20 cellular contexts compared by ENCODE assay signal in the genomic region with DNA sequence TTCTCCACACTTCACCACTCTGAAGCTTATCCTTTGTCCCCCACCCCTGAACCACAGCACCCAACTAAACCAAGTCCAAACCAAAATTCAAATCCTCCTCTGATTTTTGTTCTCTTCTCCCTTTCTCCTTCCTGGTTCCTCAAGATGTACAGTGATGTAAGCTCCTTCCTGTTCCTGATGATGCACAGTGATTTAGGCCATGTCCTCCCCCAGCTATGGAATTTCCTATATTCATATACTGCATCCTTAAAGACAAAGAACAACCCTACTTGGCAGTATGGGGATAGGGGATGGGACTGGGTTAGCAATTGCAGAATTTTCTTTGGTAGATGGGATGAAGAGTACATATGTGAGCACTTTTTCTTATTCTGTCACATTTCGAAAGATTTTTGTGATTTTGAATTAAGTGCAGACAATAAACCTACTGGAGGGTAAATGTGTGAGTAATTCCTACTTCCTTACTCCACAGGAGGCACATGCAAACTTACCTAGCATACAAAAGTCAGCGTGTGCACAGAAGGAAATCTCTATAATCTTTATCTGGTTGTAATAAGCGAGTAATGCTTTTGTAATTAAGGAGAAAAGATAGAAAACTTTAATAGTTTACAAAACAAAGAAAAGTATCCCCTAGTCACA.
DNase-seq lines count a peak whose midpoint lies in the region; ATAC-seq, FAIRE-seq and TF ChIP-seq lines count a peak whose summit lies in the region.
"Had no signal": no experiment of that assay in that cellular context is flagged by ENCODE, and none has a peak within 500 bp of the region (broad histone marks: within the 10 kb centered on the region; RNA-seq: fewer than 3 reads in every experiment).

No MANE protein-coding gene starts in this region.

- ATAC-seq in naive thymus-derived CD4-positive, alpha-beta T cell, result no peak
- ATAC-seq in foreskin keratinocyte, result no peak
- ATAC-seq: K562, Panc1 had no signal

- no peak for FAIRE-seq in frontal cortex (lab: Jason Lieb, UNC)
- FAIRE-seq: D721Med, GM12891, K562 had no signal

- in situ Hi-C loops in transverse colon (cut with MboI; ENCODE audit: low pct_ligation_motif_present in 1 of 4, low pct_unique_long_range_greater_than_20kb in 1 of 4, low sequenced_read_pairs in 3 of 4), result loop anchor here in 1 of 4 donors (10.0 kb wide), 1 partner anchor 532 kb away; no protein-coding TSS in a partner anchor

- peaks cover 7 to 17% of the 10 kb centered on the region in 2 donors for H3K4me1 ChIP-seq in naive thymus-derived CD4-positive, alpha-beta T cell (ENCODE audit: control insufficient read depth in 2 of 2, insufficient read depth in 2 of 2, low read length in 2 of 2)
- H3K4me1 ChIP-seq in foreskin keratinocyte (peaks cover 12% of the 10 kb centered on the region), transverse colon (no peaks in the 10 kb centered on the region)

- no peaks in the 10 kb centered on the region for H3K36me3 ChIP-seq in naive thymus-derived CD4-positive, alpha-beta T cell (ENCODE audit: control insufficient read depth in 2 of 3, insufficient read depth in 3 of 3, low read length in 3 of 3)
- no peaks in the 10 kb centered on the region for H3K36me3 ChIP-seq in transverse colon

- intact Hi-C loops in naive thymus-derived CD4-positive, alpha-beta T cell (cut with micrococcal nuclease), result no loop called here
- intact Hi-C loops in transverse colon (cut with DNase I; ENCODE audit: low total_unique reads), result no loop called here

- H3K27ac ChIP-seq in naive thymus-derived CD4-positive, alpha-beta T cell (ENCODE audit: low read depth, low read length), result no peak overlapping the region
- H3K27ac ChIP-seq in foreskin keratinocyte, result no peak overlapping the region
- H3K27ac ChIP-seq in transverse colon, result no peak overlapping the region
- H3K27ac ChIP-seq: HL-60 had no signal

- CTCF ChIA-PET in naive thymus-derived CD4-positive, alpha-beta T cell (lab: Charles Lee), result no interaction called here

- TF ChIP-seq CTCF in HFFc6 (IDR thresholded peaks at IDR 0.05), result no peak
- TF ChIP-seq CTCF in choroid plexus epithelial cell (conservative IDR thresholded peaks at IDR 0.05; ENCODE audit: low read depth, low read length), result no peak
- TF ChIP-seq CTCF in foreskin keratinocyte (conservative IDR thresholded peaks at IDR 0.05), result no peak
- no peak for TF ChIP-seq CTCF in transverse colon (IDR thresholded peaks at IDR 0.05)

- H3K4me3 Mint-ChIP-seq in HFFc6, result no peak overlapping the region
- no peak overlapping the region for H3K4me3 Mint-ChIP-seq in naive thymus-derived CD4-positive, alpha-beta T cell
- H3K4me3 Mint-ChIP-seq: B cell had no signal

- TF ChIP-seq EP300 in transverse colon (IDR thresholded peaks at IDR 0.05; ENCODE audit: low read depth), result no peak

- no peak for TF ChIP-seq POLR2A in transverse colon (IDR thresholded peaks at IDR 0.05)

- peak overlapping the region; percentile 67 for H3K27ac Mint-ChIP-seq in HFFc6
- H3K27ac Mint-ChIP-seq in naive thymus-derived CD4-positive, alpha-beta T cell, result peak overlapping the region in 6 of 9 donors; percentile 8 to 86 (median 61)
- H3K27ac Mint-ChIP-seq: B cell had no signal

- no peaks in the 10 kb centered on the region for H3K9me3 ChIP-seq in naive thymus-derived CD4-positive, alpha-beta T cell (ENCODE audit: control insufficient read depth in 2 of 3, low read length in 3 of 3)
- no peaks in the 10 kb centered on the region for H3K9me3 ChIP-seq in transverse colon

- H3K4me3 ChIP-seq in choroid plexus epithelial cell (ENCODE audit: low read depth, low read length) (no peak overlapping the region), transverse colon (no peak overlapping the region)
- H3K4me3 ChIP-seq in naive thymus-derived CD4-positive, alpha-beta T cell (ENCODE audit: low read length), result no peak overlapping the region
- H3K4me3 ChIP-seq: K562 had no signal

- H3K36me3 Mint-ChIP-seq in HFFc6 (ENCODE audit: low read depth), result peaks cover 4% of the 10 kb centered on the region; the same call in 1 of the 2 replicates
- H3K36me3 Mint-ChIP-seq in naive thymus-derived CD4-positive, alpha-beta T cell, result peaks cover 0 to 9% (median 0%) of the 10 kb centered on the region in 5 donors

- POLR2A ChIA-PET in naive thymus-derived CD4-positive, alpha-beta T cell (lab: Charles Lee), result interaction anchor here (0.6 kb wide), 1 partner anchor 203 kb away, joined by 4 read pairs; no protein-coding TSS in a partner anchor

- DNase-seq in EH (ENCODE audit: low read depth), result peak; percentile 36
- no peak for DNase-seq in HFFc6
- peak; percentile 30 for DNase-seq in choroid plexus epithelial cell (ENCODE audit: low read depth)
- no peak for DNase-seq in naive thymus-derived CD4-positive, alpha-beta T cell
- no peak for DNase-seq in foreskin keratinocyte
- DNase-seq in stimulated activated CD4-positive, alpha-beta T cell treated with anti-CD3 and anti-CD28 coated beads, Interleukin-4, amount 100 ng/mL, for 4 hours, result no peak
- no peak for DNase-seq in frontal cortex (ENCODE audit: low spot score in 2 of 2)
- no peak for DNase-seq in transverse colon
- DNase-seq: activated CD4-positive, alpha-beta T cell treated with anti-CD3 and anti-CD28 coated beads, Interleukin-2, amount 50 U/mL, for 4 hours; activated naive CD4-positive, alpha-beta T cell treated with anti-CD3 and anti-CD28 coated beads, Interleukin-2, amount 50 U/mL, for 16 hours; left ventricle myocardium superior; NCI-H1930; NCI-H226; stimulated activated CD4-positive, alpha-beta T cell treated with anti-CD3 and anti-CD28 coated beads, Interleukin-1b, Interleukin-23, amount 100 ng/mL, for 48 hours had no signal

- peaks cover 27% of the 10 kb centered on the region for H3K4me1 Mint-ChIP-seq in HFFc6 (ENCODE audit: low read depth)
- peaks cover 17 to 53% (median 45%) of the 10 kb centered on the region in 7 donors for H3K4me1 Mint-ChIP-seq in naive thymus-derived CD4-positive, alpha-beta T cell
- H3K4me1 Mint-ChIP-seq: B cell had no signal

- no peaks in the 10 kb centered on the region for H3K9me3 Mint-ChIP-seq in HFFc6
- peaks cover 0 to 5% (median 0%) of the 10 kb centered on the region in 11 donors for H3K9me3 Mint-ChIP-seq in naive thymus-derived CD4-positive, alpha-beta T cell

- no peaks in the 10 kb centered on the region for H3K27me3 Mint-ChIP-seq in HFFc6 (ENCODE audit: insufficient read depth)
- H3K27me3 Mint-ChIP-seq in naive thymus-derived CD4-positive, alpha-beta T cell, result peaks cover 0 to 20% (median 0%) of the 10 kb centered on the region in 5 donors
- H3K27me3 Mint-ChIP-seq: B cell had no signal

- WGBS in transverse colon (ENCODE audit: low coverage in 1 of 2), 2 donors, result 92 to 95% methylated on average over 3 of the region's 3 CpGs

- no peaks in the 10 kb centered on the region for H3K27me3 ChIP-seq in naive thymus-derived CD4-positive, alpha-beta T cell (ENCODE audit: control insufficient read depth in 2 of 2, insufficient read depth in 2 of 2, low read length in 2 of 2)
- H3K27me3 ChIP-seq in foreskin keratinocyte, result no peaks in the 10 kb centered on the region
- H3K27me3 ChIP-seq in transverse colon, result no peaks in the 10 kb centered on the region

Comparison
In these comparisons a context has a peak if more than half of its experiments do, and no peak if none do; other contexts are left out.
1. DNase-seq: peak in EH (single experiment) and choroid plexus epithelial cell (single experiment); none in HFFc6 (single experiment), naive thymus-derived CD4-positive, alpha-beta T cell (0 of 9), foreskin keratinocyte (0 of 2), stimulated activated CD4-positive, alpha-beta T cell treated with anti-CD3 and anti-CD28 coated beads, Interleukin-4, amount 100 ng/mL, for 4 hours (0 of 2), frontal cortex (0 of 2) and transverse colon (single experiment).